Comparison of ENCODE assay signal across 13 cellular contexts in genomic region chr18:79355433-79356335, GRCh38. TPM values are rescaled to one million over a fixed set of nuclear protein-coding genes. Genes with fewer than 3 reads are reported as not detected.
DNase-seq lines count a peak whose midpoint lies in the region; ATAC-seq and TF ChIP-seq lines count a peak whose summit lies in the region.
"Had no signal": no experiment of that assay in that cellular context is flagged by ENCODE, and none has a peak within 500 bp of the region (broad histone marks: within the 10 kb centered on the region; RNA-seq: fewer than 3 reads in every experiment).

No MANE protein-coding gene starts in this region.

- DNase-seq in endodermal cell (peak; percentile 36), body of pancreas (no peak), WERI-Rb-1 (no peak), anterior cingulate cortex (lab: John Stamatoyannopoulos, UW) (no peak), hepatocyte (ENCODE audit: low spot score) (no peak)
- DNase-seq: activated CD8-positive, alpha-beta memory T cell treated with anti-CD3 and anti-CD28 coated beads, Interleukin-2, amount 50 U/mL, for 4 hours; BE2C; NCI-H146; thyroid gland had no signal

- no peaks in the 10 kb centered on the region for H3K79me2 ChIP-seq in hepatocyte

- no peak for TF ChIP-seq CTCF in endodermal cell (conservative IDR thresholded peaks at IDR 0.05)
- no peak for TF ChIP-seq CTCF in body of pancreas (IDR thresholded peaks at IDR 0.05)
- TF ChIP-seq CTCF in WERI-Rb-1 (IDR thresholded peaks at IDR 0.05; ENCODE audit: low read depth, low read length) = no peak
- no peak for TF ChIP-seq CTCF in hepatocyte (IDR thresholded peaks at IDR 0.05; ENCODE audit: poor library complexity)

- peaks cover 4% of the 10 kb centered on the region for H3K36me3 ChIP-seq in endodermal cell (ENCODE audit: control insufficient read depth, insufficient read depth, low read length)
- H3K36me3 ChIP-seq in body of pancreas (replicated peaks in 1 of 2; ENCODE audit: insufficient read depth in 1 of 2, low read depth in 2 of 2) = peaks cover 0 to 2% of the 10 kb centered on the region in 2 donors
- peaks cover 21% of the 10 kb centered on the region for H3K36me3 ChIP-seq in WERI-Rb-1
- H3K36me3 ChIP-seq in hepatocyte (replicated peaks; ENCODE audit: insufficient read depth, low read depth) = no peaks in the 10 kb centered on the region
- H3K36me3 ChIP-seq: BE2C had no signal

- H3K9me3 Mint-ChIP-seq in endodermal cell = no peaks in the 10 kb centered on the region

- H3K27me3 ChIP-seq in endodermal cell (ENCODE audit: control insufficient read depth, insufficient read depth, low read length, poor library complexity, severe bottlenecking) (no peaks in the 10 kb centered on the region), body of pancreas (no peaks in the 10 kb centered on the region), WERI-Rb-1 (ENCODE audit: insufficient read depth, low read depth, severe bottlenecking) (no peaks in the 10 kb centered on the region), hepatocyte (no peaks in the 10 kb centered on the region)
- H3K27me3 ChIP-seq: BE2C, thyroid gland had no signal

- no peak overlapping the region for H2AFZ ChIP-seq in hepatocyte

- no peak overlapping the region for H3K27ac ChIP-seq in endodermal cell (ENCODE audit: low read depth, low read length)
- no peak overlapping the region for H3K27ac ChIP-seq in body of pancreas
- no peak overlapping the region for H3K27ac ChIP-seq in WERI-Rb-1
- H3K27ac ChIP-seq in hepatocyte = no peak overlapping the region
- H3K27ac ChIP-seq: thyroid gland had no signal

- no peak overlapping the region for H3K4me3 Mint-ChIP-seq in endodermal cell

- ATAC-seq in GM18858 (IDR thresholded peaks at IDR 0.05; ENCODE audit: unreplicated experiment) (peak; percentile 16), GM21447 (IDR thresholded peaks at IDR 0.05; ENCODE audit: unreplicated experiment) (peak; percentile 40), HG03066 (IDR thresholded peaks at IDR 0.05; ENCODE audit: low read depth, unreplicated experiment) (peak; percentile 42), body of pancreas (no peak)

- peaks cover 18% of the 10 kb centered on the region for H3K36me3 Mint-ChIP-seq in endodermal cell (ENCODE audit: low read depth)

- no peaks in the 10 kb centered on the region for H3K27me3 Mint-ChIP-seq in endodermal cell (ENCODE audit: insufficient read depth)

- no peak for TF ChIP-seq POLR2A in body of pancreas (IDR thresholded peaks at IDR 0.05)

- intact Hi-C loops in body of pancreas (cut with DNase I) = no loop called here

- H3K4me3 ChIP-seq in endodermal cell (ENCODE audit: low read length) = no peak overlapping the region
- no peak overlapping the region for H3K4me3 ChIP-seq in body of pancreas
- no peak overlapping the region for H3K4me3 ChIP-seq in WERI-Rb-1 (ENCODE audit: low read depth, low read length)
- H3K4me3 ChIP-seq in hepatocyte = no peak overlapping the region
- H3K4me3 ChIP-seq: lung, thyroid gland had no signal

- H3K4me2 ChIP-seq in hepatocyte = no peak overlapping the region

- no peaks in the 10 kb centered on the region for H4K20me1 ChIP-seq in hepatocyte (ENCODE audit: insufficient read depth, poor library complexity, severe bottlenecking)

- no peaks in the 10 kb centered on the region for H3K9me3 ChIP-seq in endodermal cell (ENCODE audit: control insufficient read depth, low read length)
- H3K9me3 ChIP-seq in body of pancreas = no peaks in the 10 kb centered on the region
- H3K9me3 ChIP-seq in WERI-Rb-1 (ENCODE audit: severe bottlenecking) = no peaks in the 10 kb centered on the region
- no peaks in the 10 kb centered on the region for H3K9me3 ChIP-seq in hepatocyte (ENCODE audit: low read depth)
- H3K9me3 ChIP-seq: BE2C, thyroid gland had no signal

- H3K9ac ChIP-seq in endodermal cell (ENCODE audit: extremely low read depth, low read length, poor library complexity, severe bottlenecking) = no peak overlapping the region

- H3K9me2 ChIP-seq in hepatocyte (replicated peaks; ENCODE audit: insufficient read depth) = no peaks in the 10 kb centered on the region

- no peak overlapping the region for H3K27ac Mint-ChIP-seq in endodermal cell

- WGBS in endodermal cell (ENCODE audit: insufficient coverage in 1 of 2, insufficient read length in 1 of 2), 2 experiments = 90 to 91% methylated on average over 20 to 26 of the region's 26 CpGs
- 92 to 94% methylated on average over 26 of the region's 26 CpGs for WGBS in body of pancreas, 2 donors
- WGBS in hepatocyte (ENCODE audit: low lambda C conversion rate, missing lambda C conversion rate) = 89% methylated on average over 26 of the region's 26 CpGs

- H3K4me1 ChIP-seq in endodermal cell (ENCODE audit: control insufficient read depth, insufficient read depth, low read length) (no peaks in the 10 kb centered on the region), body of pancreas (no peaks in the 10 kb centered on the region), hepatocyte (ENCODE audit: insufficient read depth) (no peaks in the 10 kb centered on the region)
- H3K4me1 ChIP-seq: BE2C, thyroid gland had no signal

- peaks cover 7% of the 10 kb centered on the region for H3K4me1 Mint-ChIP-seq in endodermal cell

RNA-seq across cellular contexts. Expression of gene NFATC1, which starts 40.0 kb away (rescaled TPM):
- total RNA-seq in endodermal cell = 10 to 100 TPM; 23.4 to 32.5 TPM
- 10.9 TPM for polyA plus RNA-seq in endodermal cell (2013, experiment 1 of 2)
- polyA plus RNA-seq in endodermal cell (2013, experiment 2 of 2) = 11.1 TPM
- total RNA-seq in body of pancreas = 1 to 10 TPM; 5.2 to 5.9 TPM
- 0.60 and 4.2 TPM in 2 replicates for total RNA-seq in hepatocyte
- 11.3 and 14.7 TPM in 2 replicates for polyA plus RNA-seq in hepatocyte
